In the genomic region with DNA sequence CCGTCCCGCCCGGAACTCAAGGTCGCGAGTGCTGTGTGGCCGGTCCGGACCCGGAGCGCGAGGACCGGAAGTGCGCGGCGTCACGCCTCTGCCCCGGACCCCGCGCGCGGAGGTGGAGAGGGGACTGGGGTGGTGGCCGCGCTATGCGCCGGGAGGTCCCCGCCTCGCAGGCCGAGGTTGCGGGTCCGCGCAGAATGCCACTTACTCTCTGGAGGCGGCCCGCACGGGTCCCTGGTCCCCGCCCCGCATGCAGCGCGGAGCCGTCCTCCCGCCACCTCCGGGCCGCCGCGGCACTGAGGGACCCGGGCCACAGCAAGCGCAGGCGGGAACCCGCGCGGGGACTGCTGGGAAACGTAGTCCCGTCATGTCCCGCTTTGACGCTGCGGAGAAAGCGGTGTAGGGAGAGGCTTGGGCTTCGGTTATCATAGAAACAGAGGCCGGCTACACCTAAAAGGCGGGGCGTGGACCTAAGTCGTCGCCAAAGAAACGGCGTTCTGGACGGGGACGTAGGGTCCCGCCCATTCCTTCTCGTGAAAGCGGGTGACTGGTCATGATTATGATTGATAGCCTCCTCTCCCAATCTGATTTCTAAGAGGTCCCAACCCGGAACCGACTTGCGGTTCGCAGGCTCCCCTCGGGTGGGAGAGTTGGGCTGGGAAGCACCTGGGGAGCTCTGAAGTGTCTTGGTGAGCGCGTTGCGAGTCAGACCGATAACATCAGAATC, we compare ENCODE assay signal across 8 cellular contexts. TPM values are rescaled to one million over a fixed set of nuclear protein-coding genes. Genes with fewer than 3 reads are reported as not detected.
DNase-seq lines count a peak whose midpoint lies in the region; ATAC-seq and TF ChIP-seq lines count a peak whose summit lies in the region.

A gene (minus strand): TSS at position 295 of the 724 bp plus-strand sequence. CDS start 11,698 bp downstream, outside the sequence.

- intact Hi-C loops in Panc1 (cut with micrococcal nuclease; ENCODE audit: unreplicated experiment) = no loop called here

- H3K4me2 ChIP-seq in KMS-11 = peak within 1 kb of the TSS; percentile 100

- H3K36me3 ChIP-seq in KMS-11 (ENCODE audit: insufficient read depth) = no peaks in the 10 kb centered on the region
- H3K36me3 ChIP-seq in Panc1 (ENCODE audit: control insufficient read depth, insufficient read depth, low read length) = no peaks in the 10 kb centered on the region
- H3K36me3 ChIP-seq in mucosa of stomach (ENCODE audit: control insufficient read depth, insufficient read depth, low read length) = no peaks in the 10 kb centered on the region

- no peaks in the 10 kb centered on the region for H3K9me3 ChIP-seq in Panc1 (ENCODE audit: control insufficient read depth, insufficient read depth, low read depth, low read length)
- H3K9me3 ChIP-seq in mucosa of stomach (ENCODE audit: control insufficient read depth, low read length) = no peaks in the 10 kb centered on the region

- no peaks in the 10 kb centered on the region for H3K27me3 ChIP-seq in KMS-11 (ENCODE audit: insufficient read depth, low read depth)
- H3K27me3 ChIP-seq in Panc1 (ENCODE audit: control insufficient read depth, insufficient read depth, low read length) = no peaks in the 10 kb centered on the region
- H3K27me3 ChIP-seq in mucosa of stomach (ENCODE audit: control insufficient read depth, insufficient read depth, low read length) = no peaks in the 10 kb centered on the region

- H3K27me3 Mint-ChIP-seq in activated T-cell treated with anti-CD3 and anti-CD28 coated beads, Interleukin-2, amount 50 U/mL, for 72 hours (ENCODE audit: low read depth) = no peaks in the 10 kb centered on the region

- H3K4me3 ChIP-seq in KMS-11 (IDR thresholded peaks at IDR 0.05; ENCODE audit: insufficient read depth, low read depth, low read length) = peak within 1 kb of the TSS; percentile 22
- H3K4me3 ChIP-seq in Panc1 (ENCODE audit: low read depth in 2 of 2, low read length in 2 of 2) = peak within 1 kb of the TSS; percentile 64 to 94
- H3K4me3 ChIP-seq in mucosa of stomach (ENCODE audit: low read length) = peak within 1 kb of the TSS; percentile 34

- no peaks in the 10 kb centered on the region for H4K20me1 ChIP-seq in KMS-11 (ENCODE audit: insufficient read depth)

- peaks cover 35% of the 10 kb centered on the region for H3K4me1 Mint-ChIP-seq in activated T-cell treated with anti-CD3 and anti-CD28 coated beads, Interleukin-2, amount 50 U/mL, for 72 hours (ENCODE audit: low read depth)

- peak within 1 kb of the TSS; percentile 82 for H3K27ac ChIP-seq in KMS-11
- peak within 1 kb of the TSS; percentile 89 for H3K27ac ChIP-seq in Panc1 (ENCODE audit: low read length)

- TF ChIP-seq CTCF in KMS-11 (conservative IDR thresholded peaks at IDR 0.05; ENCODE audit: low read depth, low read length) (no peak), Panc1 (IDR thresholded peaks at IDR 0.05) (no peak)

- in situ Hi-C loops in Panc1 (cut with HindIII; ENCODE audit: low pct_unique_long_range_greater_than_20kb, low sequenced_read_pairs) = no loop called here

- H2AFZ ChIP-seq in KMS-11 (ENCODE audit: low read depth) = peak within 1 kb of the TSS; percentile 93

- peak within 1 kb of the TSS; percentile 88 to 97 for H3K4me3 Mint-ChIP-seq in activated T-cell treated with anti-CD3 and anti-CD28 coated beads, Interleukin-2, amount 50 U/mL, for 72 hours

- H3K9me3 Mint-ChIP-seq in activated T-cell treated with anti-CD3 and anti-CD28 coated beads, Interleukin-2, amount 50 U/mL, for 72 hours = no peaks in the 10 kb centered on the region

- peak; percentile 99 for DNase-seq in DMS79 treated with DMSO at 0.1 percent for 48 hours (lab: John Stamatoyannopoulos, UW)
- DNase-seq in Panc1 (ENCODE audit: low read depth, low spot score) = peak; percentile 98
- peak; percentile 96 to 99 for DNase-seq in activated T-cell treated with anti-CD3 and anti-CD28 coated beads, Interleukin-2, amount 50 U/mL, for 72 hours
- DNase-seq in stimulated activated CD8-positive, alpha-beta memory T cell treated with anti-CD3 and anti-CD28 coated beads, Interleukin-4, amount 100 ng/mL, for 48 hours = peak; percentile 97

- H3K27ac Mint-ChIP-seq in activated T-cell treated with anti-CD3 and anti-CD28 coated beads, Interleukin-2, amount 50 U/mL, for 72 hours = peak within 1 kb of the TSS; percentile 89

- H3K4me1 ChIP-seq in KMS-11 (ENCODE audit: low read depth, poor library complexity, severe bottlenecking) (peaks cover 20% of the 10 kb centered on the region), Panc1 (ENCODE audit: control insufficient read depth, insufficient read depth, low read length) (peaks cover 28% of the 10 kb centered on the region), mucosa of stomach (ENCODE audit: control insufficient read depth, insufficient read depth, low read length) (peaks cover 24% of the 10 kb centered on the region)

- ATAC-seq in GM21786 (IDR thresholded peaks at IDR 0.05; ENCODE audit: unreplicated experiment) (peak; percentile 84), Panc1 (peak; percentile 93), esophagus mucosa (peak; percentile 93)
- ATAC-seq in activated T-cell treated with anti-CD3 and anti-CD28 coated beads, Interleukin-2, amount 50 U/mL, for 72 hours (replicated peaks in 1 of 2) = peak; percentile 87 to 88

- peak within 1 kb of the TSS; percentile 83 for H3K9ac ChIP-seq in KMS-11
- peak within 1 kb of the TSS; percentile 80 for H3K9ac ChIP-seq in mucosa of stomach (ENCODE audit: low read length)

- peaks cover 6% of the 10 kb centered on the region; the same call in 1 of the 2 replicates for H3K79me2 ChIP-seq in KMS-11 (ENCODE audit: insufficient read depth, low read depth)

- no TSS peak for BruUV-seq in Panc1 (replicated peaks; lab: Mats Ljungman, UMichigan)

- CTCF ChIA-PET in Panc1 (lab: Charles Lee) = no interaction called here

- H3K36me3 Mint-ChIP-seq in activated T-cell treated with anti-CD3 and anti-CD28 coated beads, Interleukin-2, amount 50 U/mL, for 72 hours (ENCODE audit: insufficient read depth in 2 of 2) = no peaks in the 10 kb centered on the region

- POLR2A ChIA-PET in Panc1 (lab: Charles Lee) = interaction anchor here (0.6 to 1.0 kb wide), 5 partner anchors 19 to 332 kb away, joined by 3 to 8 read pairs (median 4); no protein-coding TSS in a partner anchor

RNA-seq across cellular contexts. Expression of the gene that starts here (rescaled TPM):
- total RNA-seq in Panc1 (2021; ENCODE audit: unreplicated experiment) = 1.6 TPM
- 3.7 TPM for polyA plus RNA-seq in Panc1 (2012; ENCODE audit: insufficient read length)
- total RNA-seq in activated T-cell treated with anti-CD3 and anti-CD28 coated beads, Interleukin-2, amount 50 U/mL, for 72 hours = 1 to 10 TPM; 2.3 to 3.0 TPM
- 2.7 TPM for total RNA-seq in esophagus mucosa

Comparison
In these comparisons a context has a peak if more than half of its experiments do, and no peak if none do; other contexts are left out.
1. Peak in every context shown above with its lines: DNase-seq, ATAC-seq, H3K4me3 ChIP-seq and H3K27ac ChIP-seq.
2. H3K4me3 ChIP-seq: peak in every context shown above with its lines; median percentile 79 in Panc1; 34 in mucosa of stomach; 22 in KMS-11.